Comparison of ENCODE assay signal across 21 cellular contexts in the genomic region with DNA sequence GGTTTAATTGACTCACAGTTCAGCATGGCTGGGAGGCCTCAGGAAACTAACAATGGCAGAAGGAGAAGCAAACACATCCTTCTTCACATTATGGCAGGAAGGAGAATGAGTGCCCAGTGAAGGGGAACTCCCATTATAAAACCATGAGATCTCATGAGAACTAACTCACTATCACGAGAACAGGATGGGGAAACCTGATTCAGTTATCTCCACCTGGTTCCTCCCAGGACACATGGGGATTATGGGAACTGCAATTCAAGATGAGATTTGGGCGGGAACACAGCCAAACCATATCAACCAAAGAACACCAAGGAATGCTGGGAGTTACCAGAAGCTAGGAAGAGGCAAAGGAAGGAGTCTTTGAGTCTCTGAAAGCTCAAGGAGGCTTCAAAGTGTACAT.
A peak's percentile ranks its signal among the peaks of the same experiment; 100 is the strongest.
DNase-seq lines count a peak whose midpoint lies in the region; ATAC-seq, FAIRE-seq and TF ChIP-seq lines count a peak whose summit lies in the region.
"Had no signal": no experiment of that assay in that cellular context is flagged by ENCODE, and none has a peak within 500 bp of the region (broad histone marks: within the 10 kb centered on the region; RNA-seq: fewer than 3 reads in every experiment).

No MANE protein-coding gene starts in this region.

- no peak overlapping the region for H3K4me3 Mint-ChIP-seq in activated CD4-positive, alpha-beta T cell treated with anti-CD3 and anti-CD28 coated beads for 36 hours
- H3K4me3 Mint-ChIP-seq: CD14-positive monocyte; CD8-positive, alpha-beta T cell; HFFc6 had no signal

- H3K36me3 ChIP-seq in K562 (ENCODE audit: control insufficient read depth, insufficient read depth, low read length) = no peaks in the 10 kb centered on the region
- no peaks in the 10 kb centered on the region for H3K36me3 ChIP-seq in mesendoderm (ENCODE audit: control insufficient read depth, insufficient read depth, low read length)
- H3K36me3 ChIP-seq: BLaER1 had no signal

- H3K9me1 ChIP-seq in K562 (ENCODE audit: control insufficient read depth, insufficient read depth, low read length) = no peaks in the 10 kb centered on the region

- H4K20me1 ChIP-seq in K562 (replicated peaks; ENCODE audit: control insufficient read depth, insufficient read depth, low read length) = no peaks in the 10 kb centered on the region
- H4K20me1 ChIP-seq: BLaER1 had no signal

- TF ChIP-seq CTCF in K562 (IDR thresholded peaks at IDR 0.05 in 2 of 3, conservative IDR thresholded peaks at IDR 0.05 in 1 of 3; ENCODE audit: insufficient read depth in 2 of 3, low read depth in 1 of 3, low read length in 3 of 3) = no peak

- TF ChIP-seq EP300 in K562 (IDR thresholded peaks at IDR 0.05; ENCODE audit: low read length) = no peak

- no peaks in the 10 kb centered on the region for H3K9me3 Mint-ChIP-seq in activated CD4-positive, alpha-beta T cell treated with anti-CD3 and anti-CD28 coated beads for 36 hours (ENCODE audit: low read depth)
- H3K9me3 Mint-ChIP-seq: CD8-positive, alpha-beta T cell; HFFc6 had no signal

- H3K23ac ChIP-seq in mesendoderm (ENCODE audit: low read length) = no peak overlapping the region

- peak; percentile 44 for ATAC-seq in activated CD4-positive, alpha-beta T cell treated with anti-CD3 and anti-CD28 coated beads for 36 hours
- no peak for ATAC-seq in K562
- no peak for ATAC-seq in GM19455 (IDR thresholded peaks at IDR 0.05; ENCODE audit: unreplicated experiment)
- ATAC-seq: CD8-positive, alpha-beta T cell had no signal

- FAIRE-seq in K562 (lab: Jason Lieb, UNC) = no peak
- FAIRE-seq: H54, HTR-8/SVneo had no signal

- no TSS peak for BruUV-seq in K562 (replicated peaks; lab: Mats Ljungman, UMichigan)

- no peaks in the 10 kb centered on the region for H3K4me1 ChIP-seq in K562 (replicated peaks in 1 of 2; ENCODE audit: control insufficient read depth in 2 of 2, insufficient read depth in 2 of 2, low read length in 2 of 2)
- no peaks in the 10 kb centered on the region for H3K4me1 ChIP-seq in mesendoderm (ENCODE audit: control insufficient read depth, low read depth, low read length)

- H3K27me3 ChIP-seq in K562 (ENCODE audit: control insufficient read depth in 2 of 2, insufficient read depth in 2 of 2, low read length in 2 of 2) = no peaks in the 10 kb centered on the region
- H3K27me3 ChIP-seq in mesendoderm (ENCODE audit: insufficient read depth, low read length, poor library complexity) = no peaks in the 10 kb centered on the region
- H3K27me3 ChIP-seq: BLaER1 had no signal

- no peak overlapping the region for H2BK15ac ChIP-seq in mesendoderm (replicated peaks; ENCODE audit: low read depth)

- no peak overlapping the region for H4K8ac ChIP-seq in mesendoderm (ENCODE audit: low read depth, low read length)

- H3K4me3 ChIP-seq in K562 (no peak overlapping the region), mesendoderm (ENCODE audit: low read length) (no peak overlapping the region)
- H3K4me3 ChIP-seq: BLaER1, GM23248 had no signal

- POLR2A ChIA-PET in activated CD4-positive, alpha-beta T cell treated with anti-CD3 and anti-CD28 coated beads for 36 hours (lab: Charles Lee) = no interaction called here
- POLR2A ChIA-PET in K562 (lab: Yijun Ruan, JAX) = no interaction called here

- 0% methylated on average over 2 of the region's 2 CpGs for WGBS in K562 (ENCODE audit: insufficient coverage, low coverage, missing lambda C conversion rate)
- no CpG with 5 or more reads among the region's 2 CpGs for WGBS in mesendoderm (ENCODE audit: extremely low coverage, insufficient coverage, low lambda C conversion rate)

- CTCF ChIA-PET in activated CD4-positive, alpha-beta T cell treated with anti-CD3 and anti-CD28 coated beads for 36 hours (lab: Charles Lee) = interaction anchor here (1.3 to 2.7 kb wide), 3 partner anchors 11 to 117 kb away, joined by 3 to 13 read pairs (median 3); no protein-coding TSS in a partner anchor
- CTCF ChIA-PET in K562 (lab: Yijun Ruan, JAX; ENCODE audit: low intra/inter-chr PET ratio) = no interaction called here

- H3K79me1 ChIP-seq in mesendoderm (ENCODE audit: low read length) = no peaks in the 10 kb centered on the region

- no peak overlapping the region for H3K56ac ChIP-seq in mesendoderm (ENCODE audit: low read length)

- in situ Hi-C loops in K562 (cut with MboI) = loop anchor here (25.0 kb wide), 1 partner anchor 836 kb away; no protein-coding TSS in a partner anchor

- TF ChIP-seq RAD21 in K562 (CRISPR knock-in tag; conservative IDR thresholded peaks at IDR 0.05 in 1 of 2, IDR thresholded peaks at IDR 0.05 in 1 of 2) = no peak

- no peak for TF ChIP-seq POLR2A in K562 (conservative IDR thresholded peaks at IDR 0.05)

- H3K4me2 ChIP-seq in K562 (ENCODE audit: insufficient read depth, low read length) (no peak overlapping the region), mesendoderm (ENCODE audit: low read length) (no peak overlapping the region)
- H3K4me2 ChIP-seq: BLaER1 had no signal

- H3K79me2 ChIP-seq in K562 (ENCODE audit: control insufficient read depth, insufficient read depth, low read length) (no peaks in the 10 kb centered on the region), mesendoderm (ENCODE audit: control insufficient read depth, insufficient read depth, low read length) (no peaks in the 10 kb centered on the region)

- H3K27ac Mint-ChIP-seq in activated CD4-positive, alpha-beta T cell treated with anti-CD3 and anti-CD28 coated beads for 36 hours = no peak overlapping the region
- H3K27ac Mint-ChIP-seq: CD14-positive monocyte; CD8-positive, alpha-beta T cell; HFFc6 had no signal

- intact Hi-C loops in activated CD4-positive, alpha-beta T cell treated with anti-CD3 and anti-CD28 coated beads for 36 hours (cut with DNase I, micrococcal nuclease) = no loop called here
- intact Hi-C loops in K562 (cut with micrococcal nuclease) = loop anchor here (10.0 kb wide), 1 partner anchor 361 kb away; no protein-coding TSS in a partner anchor

- DNase-seq in activated CD4-positive, alpha-beta T cell treated with anti-CD3 and anti-CD28 coated beads for 36 hours = no peak
- DNase-seq in activated CD4-positive, alpha-beta T cell treated with anti-CD3 and anti-CD28 coated beads for 1 hour = no peak
- DNase-seq in K562 (ENCODE audit: extremely low read depth in 1 of 4, low spot score in 3 of 4) (peak in 1 of 4 experiments; percentile 9), mesendoderm (peak; percentile 12), cerebellar cortex (ENCODE audit: low spot score) (no peak), cerebellar nuclear complex (lab: John Stamatoyannopoulos, UW) (no peak)
- DNase-seq: 8988T; Calu3; CD8-positive, alpha-beta T cell; DMS79 treated with DMSO at 0.1 percent for 48 hours; GF-D8; GM23248; HCEC 1CT; HFFc6; IMR-90 had no signal

- H3K9ac ChIP-seq in K562 (ENCODE audit: insufficient read depth in 1 of 2, low read depth in 2 of 2, low read length in 2 of 2) (no peak overlapping the region), mesendoderm (ENCODE audit: low read length) (no peak overlapping the region)
- H3K9ac ChIP-seq: BLaER1, GM23248 had no signal

- no peak overlapping the region for H2AFZ ChIP-seq in K562 (ENCODE audit: low read depth, low read length)
- H2AFZ ChIP-seq: GM23248 had no signal

- H3K36me3 Mint-ChIP-seq in activated CD4-positive, alpha-beta T cell treated with anti-CD3 and anti-CD28 coated beads for 36 hours (ENCODE audit: low read depth) = no peaks in the 10 kb centered on the region
- H3K36me3 Mint-ChIP-seq: CD14-positive monocyte; CD8-positive, alpha-beta T cell had no signal

- peaks cover 2% of the 10 kb centered on the region for H3K27me3 Mint-ChIP-seq in activated CD4-positive, alpha-beta T cell treated with anti-CD3 and anti-CD28 coated beads for 36 hours

- H3K4ac ChIP-seq in mesendoderm (ENCODE audit: low read depth, low read length) = no peak overlapping the region

- H2BK120ac ChIP-seq in mesendoderm (ENCODE audit: low read depth, low read length) = no peak overlapping the region

- H2BK5ac ChIP-seq in mesendoderm (ENCODE audit: low read length) = no peak overlapping the region

- H2AK5ac ChIP-seq in mesendoderm (ENCODE audit: low read length) = no peak overlapping the region

- H3K18ac ChIP-seq in mesendoderm (ENCODE audit: low read length) = no peak overlapping the region

- H3K27ac ChIP-seq in K562 (ENCODE audit: extremely low read depth, low read depth, low read length) = no peak overlapping the region
- H3K27ac ChIP-seq in mesendoderm (ENCODE audit: low read depth, low read length) = no peak overlapping the region
- H3K27ac ChIP-seq: BLaER1, GM23248, HL-60 had no signal

- H3K4me1 Mint-ChIP-seq in activated CD4-positive, alpha-beta T cell treated with anti-CD3 and anti-CD28 coated beads for 36 hours = no peaks in the 10 kb centered on the region
- H3K4me1 Mint-ChIP-seq: CD14-positive monocyte had no signal

- H4K5ac ChIP-seq in mesendoderm (ENCODE audit: low read length) = no peak overlapping the region

- H3K9me3 ChIP-seq in K562 (replicated peaks; ENCODE audit: control insufficient read depth, insufficient read depth, low read depth, low read length) = no peaks in the 10 kb centered on the region
- H3K9me3 ChIP-seq: BLaER1 had no signal

TF ChIP-seq in K562, 482 proteins besides CTCF, POLR2A, EP300 and RAD21:
- TF ChIP-seq CEBPB (tag; IDR thresholded peaks at IDR 0.05) = no peak
- TF ChIP-seq FOXA3 (CRISPR knock-in tag; conservative IDR thresholded peaks at IDR 0.05 in 1 of 2, IDR thresholded peaks at IDR 0.05 in 1 of 2) = no peak
- TF ChIP-seq ZNF232 (CRISPR knock-in tag; IDR thresholded peaks at IDR 0.05) = no peak
- peak; percentile 61; the same call in 1 of the 2 replicates for TF ChIP-seq CHD2 (IDR thresholded peaks at IDR 0.05; ENCODE audit: low read depth, low read length)
- TF ChIP-seq SIN3A (IDR thresholded peaks at IDR 0.05; ENCODE audit: borderline replicate concordance in 2 of 2, control insufficient read depth in 1 of 2, low read depth in 2 of 2, low read length in 2 of 2) = no peak
- TF ChIP-seq FOS (IDR thresholded peaks at IDR 0.05; ENCODE audit: extremely low read depth, insufficient read length) = no peak
